ENCODE assay signal across 1 cellular context in the genomic region with DNA sequence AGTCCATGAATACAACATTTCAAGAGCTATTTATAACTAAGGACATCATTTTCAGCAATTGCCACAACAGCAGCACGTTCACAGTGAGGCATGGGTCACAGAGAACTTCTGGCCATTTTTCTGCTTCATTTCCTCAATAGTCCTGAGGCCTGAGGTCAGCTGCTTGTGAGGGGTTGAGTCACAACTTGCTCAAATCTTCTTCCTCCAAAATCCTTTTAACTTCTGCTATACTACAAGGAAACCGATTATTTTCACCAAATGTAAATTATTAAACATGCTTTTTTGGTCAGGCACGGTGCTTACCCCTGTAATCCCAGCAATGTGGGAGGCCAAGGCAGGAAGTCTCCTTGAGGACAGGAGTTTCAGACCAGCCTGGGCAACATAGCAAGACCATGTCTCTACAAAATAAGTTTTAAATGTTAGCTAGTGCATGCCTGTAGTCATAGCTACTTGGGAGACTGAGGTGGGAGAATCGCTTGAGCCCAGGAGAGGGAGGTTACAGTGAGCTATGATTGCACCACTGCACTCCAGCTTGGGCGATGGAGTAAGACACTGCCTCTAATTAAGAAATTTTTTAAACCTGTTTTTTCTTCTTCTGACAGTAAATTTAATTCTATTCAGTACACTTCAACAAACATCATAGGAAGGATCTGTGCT.
TF ChIP-seq lines count a peak whose summit lies in the region.

No MANE protein-coding gene starts in this region.

TF ChIP-seq in GM23338, 12 proteins besides CTCF, POLR2A, EP300 and RAD21 (continued from another document):
- TF ChIP-seq REST (IDR thresholded peaks at IDR 0.05; ENCODE audit: unreplicated experiment): no peak
- no peak for TF ChIP-seq ZNF331 (CRISPR knock-in tag; IDR thresholded peaks at IDR 0.05; ENCODE audit: low read depth)
- no peak for TF ChIP-seq POLR2AphosphoS5 (IDR thresholded peaks at IDR 0.05; ENCODE audit: low read depth)
- TF ChIP-seq CREB1 (CRISPR knock-in tag; IDR thresholded peaks at IDR 0.05; ENCODE audit: low read depth): no peak
- no peak for TF ChIP-seq ZNF114 (CRISPR knock-in tag; IDR thresholded peaks at IDR 0.05)
TF ChIP-seq in GM23338: peak in this region for 0.
